Comparison of ENCODE assay signal across 1 cellular context in the genomic region with DNA sequence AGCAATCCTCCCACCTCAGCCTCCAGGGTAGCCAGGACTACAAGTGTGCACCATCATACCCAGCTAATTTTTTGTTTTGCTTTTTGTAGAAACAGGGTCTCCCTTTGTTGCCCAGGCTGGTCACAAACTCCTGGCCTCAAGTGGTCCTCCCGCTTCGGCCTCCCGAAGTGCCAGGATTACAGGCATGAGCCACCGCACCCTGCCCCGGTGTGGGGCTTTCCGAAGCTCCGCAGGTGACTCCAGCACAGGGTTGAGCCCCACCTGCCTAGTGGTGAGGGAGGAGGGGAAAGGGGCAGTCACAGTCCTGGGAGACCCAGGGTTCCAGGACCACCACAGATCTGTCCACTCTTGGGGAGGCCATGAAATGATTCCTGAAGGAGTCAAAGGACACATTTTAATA.
TF ChIP-seq lines count a peak whose summit lies in the region.

No MANE protein-coding gene starts in this region.

TF ChIP-seq in HepG2, 621 proteins besides CTCF, POLR2A, EP300 and RAD21 (continued from another document):
- no peak for TF ChIP-seq FUBP1 (CRISPR knock-in tag; IDR thresholded peaks at IDR 0.05; ENCODE audit: borderline replicate concordance)
- TF ChIP-seq, protein P1, sequence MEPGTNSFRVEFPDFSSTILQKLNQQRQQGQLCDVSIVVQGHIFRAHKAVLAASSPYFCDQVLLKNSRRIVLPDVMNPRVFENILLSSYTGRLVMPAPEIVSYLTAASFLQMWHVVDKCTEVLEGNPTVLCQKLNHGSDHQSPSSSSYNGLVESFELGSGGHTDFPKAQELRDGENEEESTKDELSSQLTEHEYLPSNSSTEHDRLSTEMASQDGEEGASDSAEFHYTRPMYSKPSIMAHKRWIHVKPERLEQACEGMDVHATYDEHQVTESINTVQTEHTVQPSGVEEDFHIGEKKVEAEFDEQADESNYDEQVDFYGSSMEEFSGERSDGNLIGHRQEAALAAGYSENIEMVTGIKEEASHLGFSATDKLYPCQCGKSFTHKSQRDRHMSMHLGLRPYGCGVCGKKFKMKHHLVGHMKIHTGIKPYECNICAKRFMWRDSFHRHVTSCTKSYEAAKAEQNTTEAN (CRISPR knock-in tag; conservative IDR thresholded peaks at IDR 0.05): no peak
- no peak for TF ChIP-seq ZNF7 (CRISPR knock-in tag; IDR thresholded peaks at IDR 0.05)
- no peak for TF ChIP-seq SRSF9 (IDR thresholded peaks at IDR 0.05; ENCODE audit: borderline replicate concordance, insufficient read depth, low read depth, low read length, poor library complexity, severe bottlenecking)
- TF ChIP-seq, protein P2, sequence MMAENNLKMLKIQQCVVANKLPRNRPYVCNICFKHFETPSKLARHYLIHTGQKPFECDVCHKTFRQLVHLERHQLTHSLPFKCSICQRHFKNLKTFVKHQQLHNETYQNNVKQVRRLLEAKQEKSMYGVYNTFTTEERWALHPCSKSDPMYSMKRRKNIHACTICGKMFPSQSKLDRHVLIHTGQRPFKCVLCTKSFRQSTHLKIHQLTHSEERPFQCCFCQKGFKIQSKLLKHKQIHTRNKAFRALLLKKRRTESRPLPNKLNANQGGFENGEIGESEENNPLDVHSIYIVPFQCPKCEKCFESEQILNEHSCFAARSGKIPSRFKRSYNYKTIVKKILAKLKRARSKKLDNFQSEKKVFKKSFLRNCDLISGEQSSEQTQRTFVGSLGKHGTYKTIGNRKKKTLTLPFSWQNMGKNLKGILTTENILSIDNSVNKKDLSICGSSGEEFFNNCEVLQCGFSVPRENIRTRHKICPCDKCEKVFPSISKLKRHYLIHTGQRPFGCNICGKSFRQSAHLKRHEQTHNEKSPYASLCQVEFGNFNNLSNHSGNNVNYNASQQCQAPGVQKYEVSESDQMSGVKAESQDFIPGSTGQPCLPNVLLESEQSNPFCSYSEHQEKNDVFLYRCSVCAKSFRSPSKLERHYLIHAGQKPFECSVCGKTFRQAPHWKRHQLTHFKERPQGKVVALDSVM (CRISPR knock-in tag; IDR thresholded peaks at IDR 0.05): 0 out of 2 replicates have a peak, but pooled peaks have one; percentile 10
- TF ChIP-seq TCF7 (IDR thresholded peaks at IDR 0.05; ENCODE audit: low read depth): no peak
- TF ChIP-seq ZNF234 (CRISPR knock-in tag; conservative IDR thresholded peaks at IDR 0.05): no peak
- TF ChIP-seq HOMEZ (CRISPR knock-in tag; IDR thresholded peaks at IDR 0.05; ENCODE audit: low read depth): no peak
- no peak for TF ChIP-seq IRF1 (CRISPR knock-in tag; IDR thresholded peaks at IDR 0.05; ENCODE audit: low read depth)
- TF ChIP-seq ZNF878 (CRISPR knock-in tag; IDR thresholded peaks at IDR 0.05): no peak
- TF ChIP-seq ZSCAN9 (CRISPR knock-in tag; IDR thresholded peaks at IDR 0.05; ENCODE audit: borderline replicate concordance): no peak
- no peak for TF ChIP-seq ZNF30 (CRISPR knock-in tag; IDR thresholded peaks at IDR 0.05)
- no peak for TF ChIP-seq ERF (CRISPR knock-in tag; IDR thresholded peaks at IDR 0.05)
- no peak for TF ChIP-seq RFX5 (IDR thresholded peaks at IDR 0.05; ENCODE audit: low read depth, low read length)
TF ChIP-seq in HepG2: peak in this region for 5.
